ENCODE assay signal across 23 cellular contexts in genomic region chr11:70541699-70542098, GRCh38.
"Had no signal": no experiment of that assay in that cellular context is flagged by ENCODE, and none has a peak within 500 bp of the region (broad histone marks: within the 10 kb centered on the region; RNA-seq: fewer than 3 reads in every experiment).

No MANE protein-coding gene starts in this region.

- H3K27ac Mint-ChIP-seq: effector memory CD8-positive, alpha-beta T cell; memory B cell; natural killer cell; stimulated activated memory B cell treated with anti-CD40 and anti-IgM and Interleukin-4, amounts not matched to agents 10 μg/mL and 1 μg/mL and 100 μg/mL, for 72 hours; type B pancreatic cell had no signal

- H3K9me3 Mint-ChIP-seq: effector memory CD8-positive, alpha-beta T cell; memory B cell; natural killer cell; type B pancreatic cell had no signal

- H3K4me1 Mint-ChIP-seq: memory B cell; natural killer cell; stimulated activated memory B cell treated with anti-CD40 and anti-IgM and Interleukin-4, amounts not matched to agents 10 μg/mL and 1 μg/mL and 100 μg/mL, for 72 hours had no signal

- H3K4me3 Mint-ChIP-seq: effector memory CD8-positive, alpha-beta T cell; memory B cell; natural killer cell; stimulated activated memory B cell treated with anti-CD40 and anti-IgM and Interleukin-4, amounts not matched to agents 10 μg/mL and 1 μg/mL and 100 μg/mL, for 72 hours; type B pancreatic cell had no signal

- H3K36me3 ChIP-seq: esophagus squamous epithelium, heart right ventricle, sigmoid colon, tibial artery, uterus had no signal

- H3K4me3 ChIP-seq: coronary artery, esophagus squamous epithelium, heart right ventricle, lung, psoas muscle, sigmoid colon, testis, tibial artery, uterus had no signal

- H3K36me3 Mint-ChIP-seq: memory B cell; natural killer cell; stimulated activated memory B cell treated with anti-CD40 and anti-IgM and Interleukin-4, amounts not matched to agents 10 μg/mL and 1 μg/mL and 100 μg/mL, for 72 hours; type B pancreatic cell had no signal

- H3K4me1 ChIP-seq: esophagus squamous epithelium, heart right ventricle, psoas muscle, sigmoid colon, testis, tibial artery, uterus had no signal

- DNase-seq: effector memory CD8-positive, alpha-beta T cell; erythroblast; esophagus squamous epithelium; foreskin melanocyte; heart right ventricle; hippocampal formation; islet precursor cell; left ventricle myocardium superior; natural killer cell; right cardiac atrium; sigmoid colon; stimulated activated CD4-positive, alpha-beta T cell treated with anti-CD3 and anti-CD28 coated beads, Interleukin-4, amount 100 ng/mL, for 4 hours; stimulated activated naive CD8-positive, alpha-beta T cell treated with anti-CD3 and anti-CD28 coated beads, Interleukin-15, Interleukin-2, amounts not matched to agents 100 U/mL and 50 U/mL, for 24 hours; substantia nigra; testis; tibial artery; uterus had no signal

- H3K9me3 ChIP-seq: esophagus squamous epithelium, psoas muscle, sigmoid colon, testis, uterus had no signal

- H3K27ac ChIP-seq: coronary artery, esophagus squamous epithelium, heart right ventricle, psoas muscle, sigmoid colon, testis, tibial artery, uterus had no signal

- H3K27me3 ChIP-seq: esophagus squamous epithelium, sigmoid colon, testis, uterus had no signal
